9 cellular contexts compared by ENCODE assay signal in the genomic region with DNA sequence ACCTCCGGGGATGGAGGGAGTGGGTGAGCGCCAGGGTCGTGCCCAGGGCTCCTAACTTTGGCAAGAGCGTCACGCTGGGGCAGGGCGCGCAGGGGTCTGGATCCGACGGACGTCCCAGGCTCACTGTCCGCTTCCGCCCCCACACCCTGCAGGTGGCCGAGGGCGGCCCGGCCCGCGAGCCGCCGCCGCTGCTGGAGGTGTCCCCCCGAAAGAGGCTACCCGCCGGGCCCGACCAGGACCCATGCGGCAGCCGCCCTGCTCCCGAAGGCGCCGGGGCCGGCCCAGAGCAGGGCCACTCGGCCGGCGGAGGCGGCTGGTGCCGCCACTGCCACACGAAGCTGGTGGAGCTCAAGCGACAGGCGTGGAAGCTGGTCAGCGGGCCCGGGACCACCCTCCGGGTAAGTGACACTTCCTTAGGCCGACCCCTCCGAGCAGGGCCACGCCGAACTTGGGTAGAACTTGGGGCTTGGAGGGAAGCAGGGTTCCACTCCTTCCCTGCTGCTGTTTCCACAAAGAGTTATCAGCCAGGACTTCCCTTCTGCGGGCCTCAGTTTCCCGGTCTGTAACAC. TPM values are rescaled to one million over a fixed set of nuclear protein-coding genes. Genes with fewer than 3 reads are reported as not detected.
DNase-seq lines count a peak whose midpoint lies in the region; ATAC-seq and TF ChIP-seq lines count a peak whose summit lies in the region.
"Had no signal": no experiment of that assay in that cellular context is flagged by ENCODE, and none has a peak within 500 bp of the region (broad histone marks: within the 10 kb centered on the region; RNA-seq: fewer than 3 reads in every experiment).

No MANE protein-coding gene starts in this region.

- H3K4me3 ChIP-seq in HUES6 (ENCODE audit: low read depth, low read length) (peak overlapping the region; percentile 85), skeletal muscle cell (ENCODE audit: low read depth, low read length) (peak overlapping the region; percentile 17)

- TF ChIP-seq CTCF in chondrocyte (IDR thresholded peaks at IDR 0.05): no peak

- no peaks in the 10 kb centered on the region for H3K9me3 Mint-ChIP-seq in chondrocyte (ENCODE audit: low read depth)

- peaks cover 13% of the 10 kb centered on the region for H3K27me3 Mint-ChIP-seq in chondrocyte (ENCODE audit: low read depth)

- no peaks in the 10 kb centered on the region for H3K36me3 Mint-ChIP-seq in chondrocyte (ENCODE audit: low read depth)

- H3K4me1 Mint-ChIP-seq in chondrocyte (ENCODE audit: low read depth): peaks cover 8% of the 10 kb centered on the region

- no peak overlapping the region for H3K27ac ChIP-seq in HUES6 (ENCODE audit: low read depth, low read length)

- peak overlapping the region; percentile 62 for H3K9ac ChIP-seq in HUES6 (ENCODE audit: low read length)

- H3K4me1 ChIP-seq in HUES6 (ENCODE audit: control insufficient read depth, insufficient read depth, low read length): peaks cover 42% of the 10 kb centered on the region

- ATAC-seq in left colon (peak; percentile 25), GM21717 (IDR thresholded peaks at IDR 0.05; ENCODE audit: unreplicated experiment) (no peak)

- no peaks in the 10 kb centered on the region for H3K9me3 ChIP-seq in HUES6 (ENCODE audit: control insufficient read depth, insufficient read depth, low read depth, low read length)

- DNase-seq in chondrocyte (ENCODE audit: low spot score) (peak; percentile 88), left colon (no peak), skeletal muscle cell (ENCODE audit: low read depth) (no peak), NCI-H1048 (lab: John Stamatoyannopoulos, UW) (no peak), NCI-H2029 (lab: John Stamatoyannopoulos, UW) (no peak)
- DNase-seq in central memory CD4-positive, alpha-beta T cell: no peak
- DNase-seq: GF-D8 had no signal

- H3K4me3 Mint-ChIP-seq in chondrocyte (ENCODE audit: unreplicated experiment): no peak overlapping the region

- no peak overlapping the region for H3K27ac Mint-ChIP-seq in chondrocyte (ENCODE audit: unreplicated experiment)

- intact Hi-C loops in left colon (cut with DNase I, micrococcal nuclease): loop anchor here (5.0 kb wide), 2 partner anchors 423 to 428 kb away; no protein-coding TSS in a partner anchor

- H3K27me3 ChIP-seq in HUES6 (ENCODE audit: control insufficient read depth, insufficient read depth, low read length): peaks cover 41% of the 10 kb centered on the region

- peaks cover 4% of the 10 kb centered on the region; the same call in 1 of the 2 replicates for H3K36me3 ChIP-seq in HUES6 (ENCODE audit: control insufficient read depth, insufficient read depth, low read length)

RNA-seq across cellular contexts. Expression of gene KIF26A, which starts 0.6 kb away (rescaled TPM):
- total RNA-seq in chondrocyte (0.28 to 0.60 TPM (median 0.60 TPM) in 3 replicates), left colon (1 to 10 TPM; 5.7 to 5.8 TPM)

RNA-seq across cellular contexts. Expression of gene ASPG, which starts 53.5 kb away (rescaled TPM):
- total RNA-seq in chondrocyte (not detected in 3 replicates), left colon (10 to 100 TPM in 1 of 2 donors, 1 to 10 TPM in 1; 9.4 to 60.8 TPM)
